Comparison of ENCODE assay signal across 1 cellular context in genomic region chr1:155193275-155193990, GRCh38.
TF ChIP-seq lines count a peak whose summit lies in the region.

No MANE protein-coding gene starts in this region.

TF ChIP-seq in HepG2, 621 proteins besides CTCF, POLR2A, EP300 and RAD21 (continued from another document and continues in another):
- TF ChIP-seq ZNF503 (CRISPR knock-in tag; IDR thresholded peaks at IDR 0.05) (no peak), HES4 (CRISPR knock-in tag; IDR thresholded peaks at IDR 0.05; ENCODE audit: borderline replicate concordance) (no peak), RARA (CRISPR knock-in tag; IDR thresholded peaks at IDR 0.05) (no peak), EHMT2 (IDR thresholded peaks at IDR 0.05; ENCODE audit: borderline replicate concordance, low read depth, low read length) (no peak), ZFP36L2 (CRISPR knock-in tag; IDR thresholded peaks at IDR 0.05) (no peak), RERE (CRISPR knock-in tag; IDR thresholded peaks at IDR 0.05; ENCODE audit: low read depth) (no peak), TOE1 (CRISPR knock-in tag; IDR thresholded peaks at IDR 0.05) (no peak), ZNF879 (CRISPR knock-in tag; IDR thresholded peaks at IDR 0.05) (no peak), HNRNPH1 (optimal IDR thresholded peaks at IDR 0.05; ENCODE audit: low read depth, low read length) (no peak), POLR2AphosphoS2 (IDR thresholded peaks at IDR 0.05; ENCODE audit: low read depth, low read length) (no peak), PCBP1 (IDR thresholded peaks at IDR 0.05; ENCODE audit: borderline replicate concordance, low read depth, low read length) (no peak), FOXK2 (IDR thresholded peaks at IDR 0.05) (no peak), ADNP (CRISPR knock-in tag; IDR thresholded peaks at IDR 0.05) (no peak), ZNF576 (CRISPR knock-in tag; IDR thresholded peaks at IDR 0.05) (no peak), ZBTB33 (CRISPR knock-in tag; IDR thresholded peaks at IDR 0.05) (no peak), ZNF234 (CRISPR knock-in tag; conservative IDR thresholded peaks at IDR 0.05) (no peak), FOXP1 (IDR thresholded peaks at IDR 0.05) (no peak), FOXP1 (CRISPR knock-in tag; IDR thresholded peaks at IDR 0.05) (no peak), ZNF710 (CRISPR knock-in tag; IDR thresholded peaks at IDR 0.05; ENCODE audit: borderline replicate concordance) (peak; percentile 48; the same call in 1 of the 2 replicates), FOSL2 (CRISPR knock-in tag; IDR thresholded peaks at IDR 0.05) (no peak), KDM1A (CRISPR knock-in tag; IDR thresholded peaks at IDR 0.05) (no peak), ZNF205 (CRISPR knock-in tag; IDR thresholded peaks at IDR 0.05) (0 out of 2 replicates have a peak, but pooled peaks have one; percentile 39), ZBTB49 (CRISPR knock-in tag; IDR thresholded peaks at IDR 0.05; ENCODE audit: borderline replicate concordance) (no peak), ETV5 (CRISPR knock-in tag; IDR thresholded peaks at IDR 0.05; ENCODE audit: borderline replicate concordance) (no peak; the same call in 1 of the 2 replicates), ZGPAT (CRISPR knock-in tag; IDR thresholded peaks at IDR 0.05) (peak; percentile 52; the same call in 1 of the 2 replicates), ZNF547 (CRISPR knock-in tag; IDR thresholded peaks at IDR 0.05) (no peak), ZBTB14 (CRISPR knock-in tag; IDR thresholded peaks at IDR 0.05) (no peak), DPF2 (CRISPR knock-in tag; IDR thresholded peaks at IDR 0.05; ENCODE audit: borderline replicate concordance, low read depth) (no peak), ZNF468 (CRISPR knock-in tag; IDR thresholded peaks at IDR 0.05) (no peak), HNF1B (CRISPR knock-in tag; IDR thresholded peaks at IDR 0.05) (peak; percentile 29; the same call in 1 of the 2 replicates), DRAP1 (CRISPR knock-in tag; IDR thresholded peaks at IDR 0.05) (peak; percentile 26; the same call in 1 of the 2 replicates), ONECUT2 (CRISPR knock-in tag; IDR thresholded peaks at IDR 0.05) (no peak), JARID2 (CRISPR knock-in tag; IDR thresholded peaks at IDR 0.05; ENCODE audit: insufficient replicate concordance) (no peak), ZBTB21 (CRISPR knock-in tag; IDR thresholded peaks at IDR 0.05) (no peak), UBTF (CRISPR knock-in tag; IDR thresholded peaks at IDR 0.05) (peak; percentile 91), SMC3 (IDR thresholded peaks at IDR 0.05; ENCODE audit: low read length) (no peak)
